Comparison of ENCODE assay signal across 24 cellular contexts in genomic region chr18:8926464-8926863, GRCh38.
DNase-seq lines count a peak whose midpoint lies in the region; ATAC-seq, FAIRE-seq and TF ChIP-seq lines count a peak whose summit lies in the region.
"Had no signal": no experiment of that assay in that cellular context is flagged by ENCODE, and none has a peak within 500 bp of the region (broad histone marks: within the 10 kb centered on the region; RNA-seq: fewer than 3 reads in every experiment).

No MANE protein-coding gene starts in this region.

- no peak overlapping the region for H3K4me2 ChIP-seq in A549
- H3K4me2 ChIP-seq in Karpas-422 (ENCODE audit: low read depth, low read length, poor library complexity, severe bottlenecking): no peak overlapping the region
- H3K4me2 ChIP-seq: BLaER1 treated with 17β-estradiol and CSF1 and Interleukin-3, amounts not matched to agents 10 nM and 100 nM had no signal

- POLR2A ChIA-PET in A549 (lab: Yijun Ruan, JAX): no interaction called here

- H4K20me1 ChIP-seq in Karpas-422 (ENCODE audit: insufficient read depth, low read depth, low read length): no peaks in the 10 kb centered on the region
- H4K20me1 ChIP-seq: BLaER1 treated with 17β-estradiol and CSF1 and Interleukin-3, amounts not matched to agents 10 nM and 100 nM had no signal

- WGBS in A549 (ENCODE audit: missing lambda C conversion rate): 22% methylated on average over 2 of the region's 2 CpGs
- 91% methylated on average over 2 of the region's 2 CpGs for WGBS in esophagus muscularis mucosa
- 93 to 94% methylated on average over 2 of the region's 2 CpGs for WGBS in tibial nerve, 2 donors

- ATAC-seq in A549: no peak
- ATAC-seq: GM12878 had no signal

- intact Hi-C loops in esophagus muscularis mucosa (cut with DNase I): no loop called here

- TF ChIP-seq CTCF in A549 (IDR thresholded peaks at IDR 0.05) (no peak), esophagus muscularis mucosa (IDR thresholded peaks at IDR 0.05) (no peak), tibial nerve (IDR thresholded peaks at IDR 0.05) (no peak)

- CTCF ChIA-PET in A549 (lab: Yijun Ruan, JAX): no interaction called here

- H3K4me1 ChIP-seq in A549 (no peaks in the 10 kb centered on the region), Karpas-422 (ENCODE audit: low read length) (no peaks in the 10 kb centered on the region), adipocyte (ENCODE audit: control insufficient read depth, insufficient read depth, low read length) (peaks cover 10% of the 10 kb centered on the region), esophagus muscularis mucosa (no peaks in the 10 kb centered on the region), tibial nerve (no peaks in the 10 kb centered on the region)
- H3K4me1 ChIP-seq: BE2C had no signal

- FAIRE-seq in A549 (lab: Jason Lieb, UNC): no peak
- FAIRE-seq: A204.1, D721Med, GM12878, GM19239 had no signal

- no peak for TF ChIP-seq RAD21 in A549 (conservative IDR thresholded peaks at IDR 0.05 in 1 of 2, IDR thresholded peaks at IDR 0.05 in 1 of 2)

- H3K4me3 ChIP-seq in A549 (no peak overlapping the region), Karpas-422 (ENCODE audit: low read length) (no peak overlapping the region), adipocyte (ENCODE audit: low read length) (peak overlapping the region; percentile 40), esophagus muscularis mucosa (no peak overlapping the region), tibial nerve (no peak overlapping the region)
- H3K4me3 ChIP-seq: BLaER1 treated with 17β-estradiol and CSF1 and Interleukin-3, amounts not matched to agents 10 nM and 100 nM; GM12878; GM23248 had no signal

- no peaks in the 10 kb centered on the region for H3K36me3 ChIP-seq in Karpas-422 (ENCODE audit: insufficient read depth, low read length)
- no peaks in the 10 kb centered on the region for H3K36me3 ChIP-seq in adipocyte (ENCODE audit: control insufficient read depth, insufficient read depth, low read length, severe bottlenecking)
- H3K36me3 ChIP-seq in esophagus muscularis mucosa: no peaks in the 10 kb centered on the region
- no peaks in the 10 kb centered on the region for H3K36me3 ChIP-seq in tibial nerve
- H3K36me3 ChIP-seq: BE2C had no signal

- TF ChIP-seq EP300 in A549 (IDR thresholded peaks at IDR 0.05) (no peak), esophagus muscularis mucosa (IDR thresholded peaks at IDR 0.05) (no peak), tibial nerve (IDR thresholded peaks at IDR 0.05) (no peak)

- H2AFZ ChIP-seq in Karpas-422 (ENCODE audit: low read length): no peak overlapping the region
- H2AFZ ChIP-seq: GM23248 had no signal

- peaks cover 16% of the 10 kb centered on the region for H3K9me3 ChIP-seq in A549
- peaks cover 3% of the 10 kb centered on the region for H3K9me3 ChIP-seq in Karpas-422 (ENCODE audit: low read length)
- H3K9me3 ChIP-seq in adipocyte (ENCODE audit: control insufficient read depth, low read length): peaks cover 29% of the 10 kb centered on the region
- peaks cover 0 to 25% (median 21%) of the 10 kb centered on the region in 4 donors for H3K9me3 ChIP-seq in esophagus muscularis mucosa
- peaks cover 0 to 41% (median 2%) of the 10 kb centered on the region in 4 donors for H3K9me3 ChIP-seq in tibial nerve
- H3K9me3 ChIP-seq: BE2C had no signal

- no peak for TF ChIP-seq POLR2A in A549 (IDR thresholded peaks at IDR 0.05; ENCODE audit: low read length)
- TF ChIP-seq POLR2A in esophagus muscularis mucosa (IDR thresholded peaks at IDR 0.05; ENCODE audit: low read depth): no peak
- TF ChIP-seq POLR2A in tibial nerve (IDR thresholded peaks at IDR 0.05): no peak

- DNase-seq in A549 (ENCODE audit: low read depth in 1 of 2, low spot score in 1 of 2): no peak
- DNase-seq in Karpas-422: peak; percentile 22
- DNase-seq in adipocyte (ENCODE audit: low read depth): no peak
- peak; percentile 8 for DNase-seq in esophagus muscularis mucosa (ENCODE audit: extremely low spot score)
- no peak for DNase-seq in NCI-H510A treated with DMSO at 0.1 percent for 48 hours (lab: John Stamatoyannopoulos, UW)
- DNase-seq in HT-29 (ENCODE audit: low spot score): no peak
- no peak for DNase-seq in tibial nerve (ENCODE audit: low spot score in 2 of 2)
- DNase-seq: ACHN; AML-193; BE2C; CD4-positive, alpha-beta T cell; CD8-positive, alpha-beta memory T cell; DMS 273 treated with DMSO at 0.1 percent for 48 hours; DMS79; EL; GDM1; GM23248; H9 had no signal

- H3K27ac ChIP-seq in A549: no peak overlapping the region
- H3K27ac ChIP-seq in Karpas-422 (ENCODE audit: low read length): no peak overlapping the region
- H3K27ac ChIP-seq in esophagus muscularis mucosa (replicated peaks in 1 of 4): no peak overlapping the region
- no peak overlapping the region for H3K27ac ChIP-seq in tibial nerve
- H3K27ac ChIP-seq: 22Rv1; BLaER1 treated with 17β-estradiol and CSF1 and Interleukin-3, amounts not matched to agents 10 nM and 100 nM; GM23248 had no signal

- no peaks in the 10 kb centered on the region for H3K79me2 ChIP-seq in Karpas-422 (ENCODE audit: low read length)

- no peaks in the 10 kb centered on the region for H3K9me2 ChIP-seq in Karpas-422 (replicated peaks; ENCODE audit: insufficient read depth, low read length)

- H3K9ac ChIP-seq in Karpas-422 (ENCODE audit: low read length) (no peak overlapping the region), adipocyte (ENCODE audit: low read length) (no peak overlapping the region)
- H3K9ac ChIP-seq: BLaER1 treated with 17β-estradiol and CSF1 and Interleukin-3, amounts not matched to agents 10 nM and 100 nM; GM23248 had no signal

- H3K27me3 ChIP-seq in Karpas-422 (ENCODE audit: low read length) (no peaks in the 10 kb centered on the region), adipocyte (replicated peaks; ENCODE audit: control insufficient read depth, insufficient read depth, low read length) (no peaks in the 10 kb centered on the region), esophagus muscularis mucosa (no peaks in the 10 kb centered on the region), tibial nerve (no peaks in the 10 kb centered on the region)
- H3K27me3 ChIP-seq: BE2C; BLaER1 treated with 17β-estradiol and CSF1 and Interleukin-3, amounts not matched to agents 10 nM and 100 nM had no signal

TF ChIP-seq in A549, 52 proteins besides CTCF, POLR2A, EP300 and RAD21:
- TF ChIP-seq BCL3 (IDR thresholded peaks at IDR 0.05) (no peak), CHD4 (IDR thresholded peaks at IDR 0.05; ENCODE audit: borderline replicate concordance) (no peak), KDM1A (IDR thresholded peaks at IDR 0.05; ENCODE audit: low read depth) (0 out of 2 replicates have a peak, but pooled peaks have one; percentile 47)

Comparison
In these comparisons a context has a peak if more than half of its experiments do, and no peak if none do; other contexts are left out.
1. DNase-seq: peak in Karpas-422 (single experiment) and esophagus muscularis mucosa (single experiment); none in A549 (0 of 2), adipocyte (single experiment), NCI-H510A treated with DMSO at 0.1 percent for 48 hours (single experiment), HT-29 (single experiment) and tibial nerve (0 of 2).